1 cellular context compared by ENCODE assay signal in the genomic region with DNA sequence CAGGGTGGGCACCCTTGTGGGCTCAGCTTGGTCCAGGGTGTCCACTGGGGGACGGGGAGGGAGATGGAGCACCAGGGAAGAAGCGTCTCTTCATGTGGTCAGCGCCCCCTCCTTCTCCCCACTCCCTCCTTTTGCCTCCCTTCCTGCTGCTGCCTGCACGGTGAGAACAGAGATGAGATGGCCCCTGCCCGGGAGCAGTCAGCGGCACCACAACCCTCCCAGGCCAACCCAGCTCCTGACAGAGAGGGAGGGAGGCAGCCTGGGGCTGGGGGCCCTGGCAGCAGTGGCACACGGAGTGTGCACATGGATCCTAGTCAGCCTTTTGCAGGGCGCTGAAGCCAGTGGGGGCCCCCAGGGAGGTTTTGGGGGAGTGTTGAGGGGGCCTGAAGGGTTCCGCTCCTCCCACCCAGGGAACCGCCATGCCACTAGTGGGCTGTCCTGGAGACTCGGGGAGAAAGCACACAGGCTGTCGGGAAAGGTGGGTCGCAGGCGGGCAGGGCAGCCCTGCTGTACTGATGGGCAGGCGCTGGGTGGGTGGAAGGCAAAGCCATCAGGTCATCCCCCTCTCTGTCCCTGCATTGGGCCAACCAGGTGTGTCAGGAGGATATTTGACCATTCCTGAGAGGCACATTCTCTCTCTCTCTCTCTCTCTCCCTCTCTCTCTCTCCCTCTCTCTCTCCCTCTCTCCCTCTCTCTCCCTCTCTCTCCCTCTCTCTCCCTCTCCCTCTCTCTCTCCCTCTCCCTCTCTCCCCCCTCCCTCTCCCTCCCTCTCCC.
TF ChIP-seq lines count a peak whose summit lies in the region.

No MANE protein-coding gene starts in this region.

TF ChIP-seq in WTC11, 78 proteins besides CTCF, POLR2A, EP300 and RAD21 (continued from another document):
- TF ChIP-seq PRDM15 (CRISPR knock-in tag; IDR thresholded peaks at IDR 0.05) (no peak), JAZF1 (CRISPR knock-in tag; IDR thresholded peaks at IDR 0.05) (no peak), ETV6 (CRISPR knock-in tag; IDR thresholded peaks at IDR 0.05) (no peak), FOXP1 (CRISPR knock-in tag; IDR thresholded peaks at IDR 0.05; ENCODE audit: borderline replicate concordance) (no peak), NFE2L1 (CRISPR knock-in tag; IDR thresholded peaks at IDR 0.05) (no peak), EMX1 (CRISPR knock-in tag; IDR thresholded peaks at IDR 0.05) (no peak), TCF7 (CRISPR knock-in tag; IDR thresholded peaks at IDR 0.05; ENCODE audit: low read depth) (no peak), GABPB1 (CRISPR knock-in tag; IDR thresholded peaks at IDR 0.05) (no peak), FOXK1 (CRISPR knock-in tag; IDR thresholded peaks at IDR 0.05) (no peak)
- TF ChIP-seq, protein P1, sequence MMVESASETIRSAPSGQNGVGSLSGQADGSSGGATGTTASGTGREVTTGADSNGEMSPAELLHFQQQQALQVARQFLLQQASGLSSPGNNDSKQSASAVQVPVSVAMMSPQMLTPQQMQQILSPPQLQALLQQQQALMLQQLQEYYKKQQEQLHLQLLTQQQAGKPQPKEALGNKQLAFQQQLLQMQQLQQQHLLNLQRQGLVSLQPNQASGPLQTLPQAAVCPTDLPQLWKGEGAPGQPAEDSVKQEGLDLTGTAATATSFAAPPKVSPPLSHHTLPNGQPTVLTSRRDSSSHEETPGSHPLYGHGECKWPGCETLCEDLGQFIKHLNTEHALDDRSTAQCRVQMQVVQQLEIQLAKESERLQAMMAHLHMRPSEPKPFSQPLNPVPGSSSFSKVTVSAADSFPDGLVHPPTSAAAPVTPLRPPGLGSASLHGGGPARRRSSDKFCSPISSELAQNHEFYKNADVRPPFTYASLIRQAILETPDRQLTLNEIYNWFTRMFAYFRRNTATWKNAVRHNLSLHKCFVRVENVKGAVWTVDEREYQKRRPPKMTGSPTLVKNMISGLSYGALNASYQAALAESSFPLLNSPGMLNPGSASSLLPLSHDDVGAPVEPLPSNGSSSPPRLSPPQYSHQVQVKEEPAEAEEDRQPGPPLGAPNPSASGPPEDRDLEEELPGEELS (CRISPR knock-in tag; IDR thresholded peaks at IDR 0.05): no peak
- TF ChIP-seq, protein P2, sequence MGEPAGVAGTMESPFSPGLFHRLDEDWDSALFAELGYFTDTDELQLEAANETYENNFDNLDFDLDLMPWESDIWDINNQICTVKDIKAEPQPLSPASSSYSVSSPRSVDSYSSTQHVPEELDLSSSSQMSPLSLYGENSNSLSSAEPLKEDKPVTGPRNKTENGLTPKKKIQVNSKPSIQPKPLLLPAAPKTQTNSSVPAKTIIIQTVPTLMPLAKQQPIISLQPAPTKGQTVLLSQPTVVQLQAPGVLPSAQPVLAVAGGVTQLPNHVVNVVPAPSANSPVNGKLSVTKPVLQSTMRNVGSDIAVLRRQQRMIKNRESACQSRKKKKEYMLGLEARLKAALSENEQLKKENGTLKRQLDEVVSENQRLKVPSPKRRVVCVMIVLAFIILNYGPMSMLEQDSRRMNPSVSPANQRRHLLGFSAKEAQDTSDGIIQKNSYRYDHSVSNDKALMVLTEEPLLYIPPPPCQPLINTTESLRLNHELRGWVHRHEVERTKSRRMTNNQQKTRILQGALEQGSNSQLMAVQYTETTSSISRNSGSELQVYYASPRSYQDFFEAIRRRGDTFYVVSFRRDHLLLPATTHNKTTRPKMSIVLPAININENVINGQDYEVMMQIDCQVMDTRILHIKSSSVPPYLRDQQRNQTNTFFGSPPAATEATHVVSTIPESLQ (CRISPR knock-in tag; IDR thresholded peaks at IDR 0.05): no peak
- TF ChIP-seq, protein P3, sequence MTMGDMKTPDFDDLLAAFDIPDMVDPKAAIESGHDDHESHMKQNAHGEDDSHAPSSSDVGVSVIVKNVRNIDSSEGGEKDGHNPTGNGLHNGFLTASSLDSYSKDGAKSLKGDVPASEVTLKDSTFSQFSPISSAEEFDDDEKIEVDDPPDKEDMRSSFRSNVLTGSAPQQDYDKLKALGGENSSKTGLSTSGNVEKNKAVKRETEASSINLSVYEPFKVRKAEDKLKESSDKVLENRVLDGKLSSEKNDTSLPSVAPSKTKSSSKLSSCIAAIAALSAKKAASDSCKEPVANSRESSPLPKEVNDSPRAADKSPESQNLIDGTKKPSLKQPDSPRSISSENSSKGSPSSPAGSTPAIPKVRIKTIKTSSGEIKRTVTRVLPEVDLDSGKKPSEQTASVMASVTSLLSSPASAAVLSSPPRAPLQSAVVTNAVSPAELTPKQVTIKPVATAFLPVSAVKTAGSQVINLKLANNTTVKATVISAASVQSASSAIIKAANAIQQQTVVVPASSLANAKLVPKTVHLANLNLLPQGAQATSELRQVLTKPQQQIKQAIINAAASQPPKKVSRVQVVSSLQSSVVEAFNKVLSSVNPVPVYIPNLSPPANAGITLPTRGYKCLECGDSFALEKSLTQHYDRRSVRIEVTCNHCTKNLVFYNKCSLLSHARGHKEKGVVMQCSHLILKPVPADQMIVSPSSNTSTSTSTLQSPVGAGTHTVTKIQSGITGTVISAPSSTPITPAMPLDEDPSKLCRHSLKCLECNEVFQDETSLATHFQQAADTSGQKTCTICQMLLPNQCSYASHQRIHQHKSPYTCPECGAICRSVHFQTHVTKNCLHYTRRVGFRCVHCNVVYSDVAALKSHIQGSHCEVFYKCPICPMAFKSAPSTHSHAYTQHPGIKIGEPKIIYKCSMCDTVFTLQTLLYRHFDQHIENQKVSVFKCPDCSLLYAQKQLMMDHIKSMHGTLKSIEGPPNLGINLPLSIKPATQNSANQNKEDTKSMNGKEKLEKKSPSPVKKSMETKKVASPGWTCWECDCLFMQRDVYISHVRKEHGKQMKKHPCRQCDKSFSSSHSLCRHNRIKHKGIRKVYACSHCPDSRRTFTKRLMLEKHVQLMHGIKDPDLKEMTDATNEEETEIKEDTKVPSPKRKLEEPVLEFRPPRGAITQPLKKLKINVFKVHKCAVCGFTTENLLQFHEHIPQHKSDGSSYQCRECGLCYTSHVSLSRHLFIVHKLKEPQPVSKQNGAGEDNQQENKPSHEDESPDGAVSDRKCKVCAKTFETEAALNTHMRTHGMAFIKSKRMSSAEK (CRISPR knock-in tag; IDR thresholded peaks at IDR 0.05; ENCODE audit: borderline replicate concordance): no peak
TF ChIP-seq in WTC11: peak in this region for 0.
